ENCODE assay signal across 7 cellular contexts in the genomic region with DNA sequence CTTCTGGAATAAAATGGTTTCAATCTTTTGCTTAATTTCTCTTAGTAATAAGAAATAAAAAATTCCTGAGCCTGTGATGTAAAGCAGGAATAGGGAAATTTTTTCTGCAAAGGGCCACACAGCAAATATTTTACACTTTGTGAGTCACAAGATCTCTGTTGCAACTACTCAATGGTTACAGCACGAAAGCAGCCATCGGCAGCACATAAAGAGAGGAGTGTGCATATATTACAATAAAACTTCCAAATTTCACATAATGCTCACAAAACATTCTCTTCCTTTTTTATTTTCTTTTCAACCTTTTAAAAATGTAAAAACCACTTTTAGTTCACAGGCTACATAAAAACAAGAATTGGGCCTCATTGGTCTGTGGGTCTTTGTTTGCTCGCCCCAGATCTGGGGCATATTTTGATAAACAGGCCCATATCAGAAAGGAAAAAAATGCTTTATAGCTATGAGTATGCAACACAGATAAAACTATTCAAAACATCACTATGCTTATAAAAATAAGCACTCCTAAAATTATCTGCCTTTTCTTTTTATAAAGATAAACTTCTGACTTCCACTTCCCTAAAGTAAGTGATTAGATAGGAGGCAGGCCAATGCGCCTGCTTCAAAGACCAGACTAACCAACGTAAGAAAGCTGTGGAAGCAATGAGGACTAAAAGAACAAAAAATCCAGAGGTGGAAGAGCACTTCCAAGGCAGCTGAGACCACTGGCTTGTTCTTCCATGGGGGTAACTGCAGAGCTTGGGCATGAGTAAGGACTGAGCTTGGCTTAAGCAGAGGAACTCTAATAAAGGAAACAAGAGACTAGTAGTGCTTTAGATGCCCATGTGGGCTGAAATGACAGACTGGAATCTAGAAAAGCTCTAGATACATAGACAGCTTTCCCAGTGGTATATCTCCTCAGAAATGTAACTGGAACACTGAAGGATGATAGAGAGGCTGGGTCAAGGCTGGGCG. TPM values are rescaled to one million over a fixed set of nuclear protein-coding genes. Genes with fewer than 3 reads are reported as not detected.
DNase-seq lines count a peak whose midpoint lies in the region; ATAC-seq and TF ChIP-seq lines count a peak whose summit lies in the region.

No MANE protein-coding gene starts in this region.

- TF ChIP-seq CTCF in RWPE1 (conservative IDR thresholded peaks at IDR 0.05; ENCODE audit: low read depth) (no peak), fibroblast of the aortic adventitia (IDR thresholded peaks at IDR 0.05; ENCODE audit: insufficient read depth, low read length) (no peak), testis (IDR thresholded peaks at IDR 0.05) (no peak)

- peaks cover 22% of the 10 kb centered on the region for H3K4me1 ChIP-seq in testis

- 54 to 57% methylated on average over 6 of the region's 6 CpGs for WGBS in testis, 2 donors

- CTCF ChIA-PET in RWPE1 (lab: Yijun Ruan, JAX): interaction anchor here (0.5 to 0.7 kb wide), 3 partner anchors 36 to 237 kb away, joined by 4 to 7 read pairs (median 4); no protein-coding TSS in a partner anchor

- no peak overlapping the region for H3K4me3 ChIP-seq in fibroblast of the aortic adventitia (ENCODE audit: low read depth, low read length)
- H3K4me3 ChIP-seq in testis: no peak overlapping the region

- peak; percentile 38 for ATAC-seq in GM21528 (IDR thresholded peaks at IDR 0.05; ENCODE audit: low FRiP score, unreplicated experiment)

- POLR2A ChIA-PET in RWPE1 (lab: Yijun Ruan, JAX; ENCODE audit: low non-redundant PET): no interaction called here

- H3K9me3 ChIP-seq in testis: no peaks in the 10 kb centered on the region

- DNase-seq in RWPE1 (ENCODE audit: low spot score): peak; percentile 20
- peak; percentile 77 for DNase-seq in fibroblast of the aortic adventitia (ENCODE audit: low read depth)
- DNase-seq in testis: no peak
- no peak for DNase-seq in cerebellar nuclear complex (lab: John Stamatoyannopoulos, UW)
- DNase-seq in epidermal melanocyte (ENCODE audit: insufficient read length, low spot score): no peak
- DNase-seq in GM19240 (ENCODE audit: insufficient read length, low spot score): no peak

- TF ChIP-seq POLR2A in testis (IDR thresholded peaks at IDR 0.05): no peak

- no peaks in the 10 kb centered on the region for H3K27me3 ChIP-seq in testis

- intact Hi-C loops in testis (cut with DNase I; ENCODE audit: low total_unique reads): no loop called here

- H3K36me3 ChIP-seq in testis (ENCODE audit: low read depth, missing control alignments): no peaks in the 10 kb centered on the region

- H3K27ac ChIP-seq in RWPE1 (no peak overlapping the region), testis (peak overlapping the region; percentile 6 to 26)

RNA-seq across cellular contexts. Expression of gene MYCBP2, which starts 26.4 kb away (rescaled TPM):
- total RNA-seq in fibroblast of the aortic adventitia (ENCODE audit: low replicate concordance) (84.9 and 284 TPM in 2 replicates), testis (100 to 1,000 TPM; 188 to 195 TPM)
- polyA plus RNA-seq in testis (ENCODE audit: insufficient read depth, low read depth, low replicate concordance): 69.8 TPM

Comparison
In these comparisons a context has a peak if more than half of its experiments do, and no peak if none do; other contexts are left out.
1. DNase-seq: peak in RWPE1 (single experiment) and fibroblast of the aortic adventitia (single experiment); none in testis (single experiment), cerebellar nuclear complex (0 of 2), epidermal melanocyte (single experiment) and GM19240 (single experiment).